In genomic region chr2:215535726-215536125, GRCh38 we compare ENCODE assay signal across 16 cellular contexts.
DNase-seq lines count a peak whose midpoint lies in the region; ATAC-seq and TF ChIP-seq lines count a peak whose summit lies in the region.
"Had no signal": no experiment of that assay in that cellular context is flagged by ENCODE, and none has a peak within 500 bp of the region (broad histone marks: within the 10 kb centered on the region; RNA-seq: fewer than 3 reads in every experiment).

No MANE protein-coding gene starts in this region.

- H3K4me3 ChIP-seq in SK-N-SH (ENCODE audit: low read depth in 2 of 2, low read length in 1 of 2), result no peak overlapping the region
- H3K4me3 ChIP-seq in adipocyte (ENCODE audit: low read length), result no peak overlapping the region
- H3K4me3 ChIP-seq in fibroblast of villous mesenchyme (ENCODE audit: low read depth, low read length), result no peak overlapping the region
- no peak overlapping the region for H3K4me3 ChIP-seq in skeletal muscle satellite cell (ENCODE audit: low read length)
- H3K4me3 ChIP-seq: testis had no signal

- H3K4me1 ChIP-seq in SK-N-SH (ENCODE audit: control insufficient read depth in 1 of 2, insufficient read depth in 2 of 2, low read depth in 1 of 2, low read length in 1 of 2) (peaks cover 0 to 40% of the 10 kb centered on the region in 2 experiments; a peak in 2 of 4 replicates), adipocyte (ENCODE audit: control insufficient read depth, insufficient read depth, low read length) (peaks cover 43% of the 10 kb centered on the region), skeletal muscle satellite cell (ENCODE audit: control insufficient read depth, insufficient read depth, low read length) (peaks cover 52% of the 10 kb centered on the region)

- H3F3A ChIP-seq in SK-N-SH (replicated peaks; ENCODE audit: insufficient read depth), result peaks cover 43% of the 10 kb centered on the region

- H4K20me1 ChIP-seq in SK-N-SH (ENCODE audit: insufficient read depth), result no peaks in the 10 kb centered on the region

- TF ChIP-seq EP300 in SK-N-SH (IDR thresholded peaks at IDR 0.05; ENCODE audit: borderline replicate concordance in 1 of 2, low read depth in 1 of 2, low read length in 1 of 2), result no peak

- H3K27ac ChIP-seq in SK-N-SH (ENCODE audit: low read depth in 2 of 2, low read length in 1 of 2), result peak overlapping the region in 1 of 2 experiments; percentile 62; a peak in 2 of 4 replicates
- H3K27ac ChIP-seq: testis had no signal

- CTCF ChIA-PET in SK-N-SH (lab: Yijun Ruan, JAX), result interaction anchor here (0.7 kb wide), 1 partner anchor 201 kb away, joined by 3 read pairs; no protein-coding TSS in a partner anchor

- 65% methylated on average over 1 of the region's 1 CpG for WGBS in SK-N-SH (ENCODE audit: low lambda C conversion rate)

- no peaks in the 10 kb centered on the region for H3K9me2 ChIP-seq in SK-N-SH

- H2AFZ ChIP-seq in SK-N-SH (ENCODE audit: low read depth), result no peak overlapping the region

- TF ChIP-seq CTCF in SK-N-SH (IDR thresholded peaks at IDR 0.05) (no peak), fibroblast of villous mesenchyme (IDR thresholded peaks at IDR 0.05; ENCODE audit: insufficient read depth, low read depth, low read length) (no peak)

- no peaks in the 10 kb centered on the region for H3K79me2 ChIP-seq in SK-N-SH (ENCODE audit: insufficient read depth)

- no peaks in the 10 kb centered on the region for H3K27me3 ChIP-seq in SK-N-SH (ENCODE audit: insufficient read depth)
- H3K27me3 ChIP-seq in adipocyte (replicated peaks; ENCODE audit: control insufficient read depth, insufficient read depth, low read length), result no peaks in the 10 kb centered on the region
- no peaks in the 10 kb centered on the region for H3K27me3 ChIP-seq in skeletal muscle satellite cell (ENCODE audit: control insufficient read depth, insufficient read depth, low read length)
- H3K27me3 ChIP-seq: testis had no signal

- H3K9me3 ChIP-seq in SK-N-SH (no peaks in the 10 kb centered on the region), adipocyte (ENCODE audit: control insufficient read depth, low read length) (no peaks in the 10 kb centered on the region), skeletal muscle satellite cell (replicated peaks; ENCODE audit: low read length) (no peaks in the 10 kb centered on the region)
- H3K9me3 ChIP-seq: testis had no signal

- H3K9ac ChIP-seq in SK-N-SH (peak overlapping the region; percentile 9; the same call in 1 of the 2 replicates), adipocyte (ENCODE audit: low read length) (peak overlapping the region; percentile 60), skeletal muscle satellite cell (ENCODE audit: low read depth, low read length) (peak overlapping the region; percentile 64)

- no peak for DNase-seq in SK-N-SH
- DNase-seq in adipocyte (ENCODE audit: low read depth), result peak; percentile 59
- peak; percentile 72 for DNase-seq in fibroblast of villous mesenchyme (ENCODE audit: low read depth)
- DNase-seq: activated CD4-positive, alpha-beta T cell treated with anti-CD3 and anti-CD28 coated beads, Interleukin-2, amount 50 U/mL, for 48 hours; activated naive CD8-positive, alpha-beta T cell treated with anti-CD3 and anti-CD28 coated beads, Interleukin-2, amount 50 U/mL, for 24 hours; activated T-cell treated with anti-CD3 and anti-CD28 coated beads, Interleukin-2, amount 50 U/mL, for 72 hours; left cardiac atrium; naive thymus-derived CD8-positive, alpha-beta T cell; NCI-H1092; stimulated activated CD4-positive, alpha-beta T cell treated with anti-CD3 and anti-CD28 coated beads, Interleukin-1b, Interleukin-23, amount 100 ng/mL, for 48 hours; testis had no signal

- POLR2A ChIA-PET in SK-N-SH (lab: Yijun Ruan, JAX), result no interaction called here

- no peak for TF ChIP-seq RAD21 in SK-N-SH (IDR thresholded peaks at IDR 0.05; ENCODE audit: low read length)

- H3K36me3 ChIP-seq in SK-N-SH (replicated peaks in 1 of 2; ENCODE audit: control insufficient read depth in 1 of 2, insufficient read depth in 2 of 2, low read length in 1 of 2) (no peaks in the 10 kb centered on the region), adipocyte (ENCODE audit: control insufficient read depth, insufficient read depth, low read length, severe bottlenecking) (no peaks in the 10 kb centered on the region), skeletal muscle satellite cell (ENCODE audit: insufficient read depth, low read length) (no peaks in the 10 kb centered on the region)

- no peak for ATAC-seq in SK-N-SH treated with all-trans-retinoic acid at 6 μM for 48 hours
- no peak for ATAC-seq in HG03457 (IDR thresholded peaks at IDR 0.05; ENCODE audit: unreplicated experiment)
- no peak for ATAC-seq in HG03139 (IDR thresholded peaks at IDR 0.05; ENCODE audit: unreplicated experiment)
- no peak for ATAC-seq in HG03354 (IDR thresholded peaks at IDR 0.05; ENCODE audit: poor library complexity, severe bottlenecking, unreplicated experiment)
- ATAC-seq: activated naive CD8-positive, alpha-beta T cell treated with anti-CD3 and anti-CD28 coated beads, Interleukin-2, amount 50 U/mL, for 24 hours; activated T-cell treated with anti-CD3 and anti-CD28 coated beads, Interleukin-2, amount 50 U/mL, for 72 hours; left cardiac atrium; naive thymus-derived CD8-positive, alpha-beta T cell had no signal

- H3K4me2 ChIP-seq in SK-N-SH, result no peak overlapping the region
- H3K4me2 ChIP-seq in skeletal muscle satellite cell (ENCODE audit: low read length), result peak overlapping the region; percentile 28

TF ChIP-seq in SK-N-SH, 30 proteins besides CTCF, POLR2A, EP300 and RAD21 (continues in another document):
- no peak for TF ChIP-seq YY1 (IDR thresholded peaks at IDR 0.05; ENCODE audit: low read depth)
- no peak for TF ChIP-seq TEAD4 (IDR thresholded peaks at IDR 0.05; ENCODE audit: borderline replicate concordance, insufficient read depth)
- no peak for TF ChIP-seq GATA2 (CRISPR knock-in tag; IDR thresholded peaks at IDR 0.05)
- no peak for TF ChIP-seq NFIC (IDR thresholded peaks at IDR 0.05; ENCODE audit: borderline replicate concordance)
- no peak for TF ChIP-seq TCF12 (IDR thresholded peaks at IDR 0.05)
- TF ChIP-seq RCOR1 (IDR thresholded peaks at IDR 0.05; ENCODE audit: low read length), result no peak
- no peak for TF ChIP-seq SMC3 (IDR thresholded peaks at IDR 0.05; ENCODE audit: low read depth, low read length)
- TF ChIP-seq IRF3 (IDR thresholded peaks at IDR 0.05; ENCODE audit: low read depth, low read length), result no peak

TF ChIP-seq in SK-N-SH treated with all-trans-retinoic acid at 6 μM for 48 hours, 23 proteins besides CTCF, POLR2A, EP300 and RAD21 (continues in another document):
- TF ChIP-seq CSDC2 (CRISPR knock-in tag; IDR thresholded peaks at IDR 0.05), result no peak
- TF ChIP-seq PPARA (CRISPR knock-in tag; IDR thresholded peaks at IDR 0.05; ENCODE audit: borderline replicate concordance), result no peak
- no peak for TF ChIP-seq ISL1 (CRISPR knock-in tag; IDR thresholded peaks at IDR 0.05)
- TF ChIP-seq BACH2 (CRISPR knock-in tag; IDR thresholded peaks at IDR 0.05; ENCODE audit: borderline replicate concordance), result no peak
- no peak for TF ChIP-seq OSR1 (CRISPR knock-in tag; IDR thresholded peaks at IDR 0.05)
- no peak for TF ChIP-seq CREB5 (CRISPR knock-in tag; IDR thresholded peaks at IDR 0.05; ENCODE audit: low read depth)
- TF ChIP-seq ZNF565 (CRISPR knock-in tag; conservative IDR thresholded peaks at IDR 0.05; ENCODE audit: low read depth), result no peak
- TF ChIP-seq ESRRG (CRISPR knock-in tag; IDR thresholded peaks at IDR 0.05), result no peak
- no peak for TF ChIP-seq TCF4 (CRISPR knock-in tag; IDR thresholded peaks at IDR 0.05; ENCODE audit: borderline replicate concordance)
- no peak for TF ChIP-seq GLIS3 (CRISPR knock-in tag; IDR thresholded peaks at IDR 0.05)
- no peak for TF ChIP-seq CSRNP3 (CRISPR knock-in tag; IDR thresholded peaks at IDR 0.05)
- TF ChIP-seq ZNF70 (CRISPR knock-in tag; IDR thresholded peaks at IDR 0.05), result no peak
- no peak for TF ChIP-seq TOX (CRISPR knock-in tag; IDR thresholded peaks at IDR 0.05; ENCODE audit: borderline replicate concordance)

Comparison
In these comparisons a context has a peak if more than half of its experiments do, and no peak if none do; other contexts are left out.
1. H3K9ac ChIP-seq: peak in every context shown above with its lines; median percentile 64 in skeletal muscle satellite cell; 60 in adipocyte; 9 in SK-N-SH.